23 cellular contexts compared by ENCODE assay signal in genomic region chr18:14093526-14093925, GRCh38.
DNase-seq lines count a peak whose midpoint lies in the region; ATAC-seq and TF ChIP-seq lines count a peak whose summit lies in the region.
"Had no signal": no experiment of that assay in that cellular context is flagged by ENCODE, and none has a peak within 500 bp of the region (broad histone marks: within the 10 kb centered on the region; RNA-seq: fewer than 3 reads in every experiment).

No MANE protein-coding gene starts in this region.

- peak; percentile 59 for ATAC-seq in GM18505 (IDR thresholded peaks at IDR 0.05; ENCODE audit: unreplicated experiment)
- peak; percentile 54 for ATAC-seq in GM19463 (IDR thresholded peaks at IDR 0.05; ENCODE audit: unreplicated experiment)
- ATAC-seq in HG02763 (IDR thresholded peaks at IDR 0.05; ENCODE audit: unreplicated experiment): no peak
- ATAC-seq: T-cell had no signal

- intact Hi-C loops in tibial artery (cut with DNase I; ENCODE audit: low total_unique reads): no loop called here

- peak; percentile 7 for DNase-seq in MV-4-11 (lab: John Stamatoyannopoulos, UW)
- DNase-seq in RPMI8226: peak; percentile 15
- DNase-seq in amniotic stem cell (lab: John Stamatoyannopoulos, UW): no peak
- DNase-seq in tibial artery: no peak
- DNase-seq: CD8-positive, alpha-beta memory T cell; DND-41; GDM1; Kasumi-1; MM.1S; NCI-H1105; NCI-H1694 treated with DMSO at 0.1 percent for 48 hours; NCI-H2171; NCI-H446 treated with DMSO at 0.1 percent for 48 hours; NCI-H774; Peyer's patch; Right ventricle myocardium superior; T-cell had no signal

- TF ChIP-seq POLR2A in GM18505 (IDR thresholded peaks at IDR 0.05; ENCODE audit: borderline replicate concordance, extremely low read depth, insufficient read depth, insufficient read length): no peak

- no peak overlapping the region for H3K27ac ChIP-seq in tibial artery
- H3K27ac ChIP-seq: BLaER1, HL-60, Peyer's patch, SK-N-MC had no signal

- H3K4me3 ChIP-seq in tibial artery: no peak overlapping the region
- H3K4me3 ChIP-seq: BLaER1, Peyer's patch, SK-N-MC had no signal

- no peaks in the 10 kb centered on the region for H3K27me3 ChIP-seq in tibial artery
- H3K27me3 ChIP-seq: BLaER1, Peyer's patch had no signal

- TF ChIP-seq CTCF in tibial artery (IDR thresholded peaks at IDR 0.05): no peak

- peaks cover 5 to 12% (median 5%) of the 10 kb centered on the region in 3 donors for H3K36me3 ChIP-seq in tibial artery
- H3K36me3 ChIP-seq: Peyer's patch had no signal

- H3K9me3 ChIP-seq in tibial artery: no peaks in the 10 kb centered on the region
- H3K9me3 ChIP-seq: Peyer's patch had no signal

- no peaks in the 10 kb centered on the region for H3K4me1 ChIP-seq in tibial artery
- H3K4me1 ChIP-seq: BLaER1, Peyer's patch had no signal

Comparison
In these comparisons a context has a peak if more than half of its experiments do, and no peak if none do; other contexts are left out.
1. DNase-seq: peak in MV-4-11 (single experiment) and RPMI8226 (single experiment); none in amniotic stem cell (single experiment) and tibial artery (0 of 2).